1 cellular context compared by ENCODE assay signal in the genomic region with DNA sequence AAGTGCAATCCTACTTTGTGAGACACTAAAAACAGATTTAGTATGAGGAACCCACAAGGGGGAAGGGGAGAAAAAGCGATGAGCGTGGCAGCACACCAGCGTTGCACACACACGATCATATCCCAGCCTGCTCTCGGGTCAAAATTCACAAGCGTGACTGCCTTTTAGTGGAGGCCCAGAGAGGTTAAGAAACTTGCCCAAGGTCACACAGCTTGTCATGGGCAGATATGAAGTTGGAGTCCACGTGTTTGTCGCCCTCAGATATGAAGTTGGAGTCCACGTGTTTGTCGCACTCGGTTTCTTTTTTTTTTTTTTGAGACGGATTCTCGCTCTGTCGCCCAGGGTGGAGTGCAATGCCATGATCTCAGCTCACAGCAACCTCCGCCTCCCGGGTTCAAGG.
TF ChIP-seq lines count a peak whose summit lies in the region.

No MANE protein-coding gene starts in this region.

TF ChIP-seq in HepG2, 621 proteins besides CTCF, POLR2A, EP300 and RAD21 (continued from another document):
- TF ChIP-seq, protein P1, sequence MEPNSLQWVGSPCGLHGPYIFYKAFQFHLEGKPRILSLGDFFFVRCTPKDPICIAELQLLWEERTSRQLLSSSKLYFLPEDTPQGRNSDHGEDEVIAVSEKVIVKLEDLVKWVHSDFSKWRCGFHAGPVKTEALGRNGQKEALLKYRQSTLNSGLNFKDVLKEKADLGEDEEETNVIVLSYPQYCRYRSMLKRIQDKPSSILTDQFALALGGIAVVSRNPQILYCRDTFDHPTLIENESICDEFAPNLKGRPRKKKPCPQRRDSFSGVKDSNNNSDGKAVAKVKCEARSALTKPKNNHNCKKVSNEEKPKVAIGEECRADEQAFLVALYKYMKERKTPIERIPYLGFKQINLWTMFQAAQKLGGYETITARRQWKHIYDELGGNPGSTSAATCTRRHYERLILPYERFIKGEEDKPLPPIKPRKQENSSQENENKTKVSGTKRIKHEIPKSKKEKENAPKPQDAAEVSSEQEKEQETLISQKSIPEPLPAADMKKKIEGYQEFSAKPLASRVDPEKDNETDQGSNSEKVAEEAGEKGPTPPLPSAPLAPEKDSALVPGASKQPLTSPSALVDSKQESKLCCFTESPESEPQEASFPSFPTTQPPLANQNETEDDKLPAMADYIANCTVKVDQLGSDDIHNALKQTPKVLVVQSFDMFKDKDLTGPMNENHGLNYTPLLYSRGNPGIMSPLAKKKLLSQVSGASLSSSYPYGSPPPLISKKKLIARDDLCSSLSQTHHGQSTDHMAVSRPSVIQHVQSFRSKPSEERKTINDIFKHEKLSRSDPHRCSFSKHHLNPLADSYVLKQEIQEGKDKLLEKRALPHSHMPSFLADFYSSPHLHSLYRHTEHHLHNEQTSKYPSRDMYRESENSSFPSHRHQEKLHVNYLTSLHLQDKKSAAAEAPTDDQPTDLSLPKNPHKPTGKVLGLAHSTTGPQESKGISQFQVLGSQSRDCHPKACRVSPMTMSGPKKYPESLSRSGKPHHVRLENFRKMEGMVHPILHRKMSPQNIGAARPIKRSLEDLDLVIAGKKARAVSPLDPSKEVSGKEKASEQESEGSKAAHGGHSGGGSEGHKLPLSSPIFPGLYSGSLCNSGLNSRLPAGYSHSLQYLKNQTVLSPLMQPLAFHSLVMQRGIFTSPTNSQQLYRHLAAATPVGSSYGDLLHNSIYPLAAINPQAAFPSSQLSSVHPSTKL (CRISPR knock-in tag; IDR thresholded peaks at IDR 0.05): no peak
